Comparison of ENCODE assay signal across 8 cellular contexts in the genomic region with DNA sequence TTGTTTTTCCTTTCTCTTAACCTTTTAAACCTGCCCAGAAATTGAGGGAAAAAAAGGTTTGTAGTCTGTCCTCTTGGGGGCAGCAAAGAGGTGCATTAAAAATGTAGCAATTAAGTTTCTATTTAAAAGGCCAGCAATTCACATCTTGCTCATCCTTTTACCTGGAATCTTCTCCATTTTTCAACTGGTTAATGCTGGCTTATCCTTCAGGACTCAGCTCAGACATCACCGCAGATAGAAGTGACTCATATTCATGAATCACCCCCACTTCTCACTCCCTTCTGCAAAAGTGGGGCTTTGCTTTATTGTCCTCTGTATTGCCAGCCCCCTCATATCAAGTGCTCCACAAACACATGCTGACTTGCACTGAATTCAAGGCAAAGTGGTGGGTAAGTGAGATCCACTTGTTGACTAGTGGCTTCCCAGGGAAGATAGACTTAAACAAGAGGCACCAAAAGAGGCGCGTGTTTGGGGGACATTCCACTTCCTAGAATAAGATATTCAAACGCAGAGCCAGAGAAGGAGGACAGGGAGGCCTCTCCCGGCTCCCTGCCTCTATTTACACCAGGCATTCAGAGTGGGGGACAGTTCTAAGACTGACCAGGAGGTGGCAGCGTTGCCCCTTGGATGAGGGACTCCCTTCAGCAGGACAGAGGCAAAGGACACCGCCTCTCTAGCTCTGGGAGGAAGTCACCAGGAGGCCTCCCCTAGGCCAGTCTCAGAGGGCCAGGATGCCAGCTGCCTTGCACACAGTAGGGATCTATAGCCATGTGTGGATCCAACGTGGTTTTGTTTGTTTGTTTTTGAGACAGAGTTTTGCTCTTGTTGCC. TPM values are rescaled to one million over a fixed set of nuclear protein-coding genes. Genes with fewer than 3 reads are reported as not detected.
DNase-seq lines count a peak whose midpoint lies in the region; ATAC-seq, FAIRE-seq and TF ChIP-seq lines count a peak whose summit lies in the region.

No MANE protein-coding gene starts in this region.

- intact Hi-C loops in activated CD4-positive, alpha-beta T cell treated with anti-CD3 and anti-CD28 coated beads, Interleukin-2, amount 10 ng/mL, durations not matched to agents 24 days and 14 days (cut with micrococcal nuclease): loop anchor here (1.0 to 5.0 kb wide), 6 partner anchors 59 to 700 kb away; partner anchors contain the start of gene RNASEL
- intact Hi-C loops in HepG2 (cut with micrococcal nuclease; ENCODE audit: unreplicated experiment): loop anchor here (1.0 to 10.0 kb wide), 6 partner anchors 59 to 362 kb away; no protein-coding TSS in a partner anchor

- CTCF ChIA-PET in HepG2 (lab: Yijun Ruan, JAX; ENCODE audit: low intra/inter-chr PET ratio, low total read pairs): interaction anchor here (0.8 to 2.5 kb wide), 11 partner anchors 58 to 702 kb away, joined by 3 to 51 read pairs (median 4); partner anchors contain the start of gene GLUL

- H3K4me1 ChIP-seq in HepG2 (ENCODE audit: insufficient read depth, low read length): peaks cover 10% of the 10 kb centered on the region

- H3K27ac Mint-ChIP-seq in activated CD4-positive, alpha-beta T cell treated with anti-CD3 and anti-CD28 coated beads, Interleukin-2, amount 10 ng/mL, durations not matched to agents 24 days and 14 days: peak overlapping the region; percentile 66

- no peak overlapping the region for H2AFZ ChIP-seq in HepG2 (ENCODE audit: low read length)

- TF ChIP-seq RAD21 in HepG2 (CRISPR knock-in tag; IDR thresholded peaks at IDR 0.05): peak; percentile 91

- TF ChIP-seq EP300 in HepG2 (IDR thresholded peaks at IDR 0.05; ENCODE audit: low read depth in 2 of 2, low read length in 2 of 2) (no peak), HepG2 (CRISPR knock-in tag; IDR thresholded peaks at IDR 0.05; ENCODE audit: borderline replicate concordance) (no peak)

- H3K4me2 ChIP-seq in HepG2 (ENCODE audit: low read depth, low read length): peak overlapping the region; percentile 76

- no peaks in the 10 kb centered on the region for H3K9me3 Mint-ChIP-seq in activated CD4-positive, alpha-beta T cell treated with anti-CD3 and anti-CD28 coated beads, Interleukin-2, amount 10 ng/mL, durations not matched to agents 24 days and 14 days

- H4K20me1 ChIP-seq in HepG2 (ENCODE audit: insufficient read depth, low read length): no peaks in the 10 kb centered on the region

- H3K4me3 Mint-ChIP-seq in activated CD4-positive, alpha-beta T cell treated with anti-CD3 and anti-CD28 coated beads, Interleukin-2, amount 10 ng/mL, durations not matched to agents 24 days and 14 days: peak overlapping the region; percentile 13

- H3K36me3 Mint-ChIP-seq in activated CD4-positive, alpha-beta T cell treated with anti-CD3 and anti-CD28 coated beads, Interleukin-2, amount 10 ng/mL, durations not matched to agents 24 days and 14 days (ENCODE audit: low read depth): no peaks in the 10 kb centered on the region

- H3K27me3 ChIP-seq in HepG2 (ENCODE audit: control insufficient read depth in 1 of 2, insufficient read depth in 2 of 2, low read length in 2 of 2): peaks cover 2 to 6% of the 10 kb centered on the region in 2 experiments; a peak in 2 of 5 replicates

- no peaks in the 10 kb centered on the region for H3K9me3 ChIP-seq in HepG2 (ENCODE audit: low read length)

- POLR2A ChIA-PET in HepG2 (lab: Yijun Ruan, JAX): interaction anchor here (0.5 to 1.2 kb wide), 5 partner anchors 59 to 312 kb away, joined by 3 to 5 read pairs (median 4); partner anchors contain the start of gene GLUL

- H3K4me1 Mint-ChIP-seq in activated CD4-positive, alpha-beta T cell treated with anti-CD3 and anti-CD28 coated beads, Interleukin-2, amount 10 ng/mL, durations not matched to agents 24 days and 14 days: peaks cover 51% of the 10 kb centered on the region

- TF ChIP-seq CTCF in HepG2 (CRISPR knock-in tag; IDR thresholded peaks at IDR 0.05): peak; percentile 96

- ATAC-seq in HG03280 (IDR thresholded peaks at IDR 0.05; ENCODE audit: unreplicated experiment) (peak; percentile 79), HepG2 (peak; percentile 95)

- peak overlapping the region in 2 of 3 experiments; percentile 6 to 11; a peak in 1 of 6 replicates for H3K4me3 ChIP-seq in HepG2 (replicated peaks in 1 of 3; ENCODE audit: insufficient read depth in 1 of 3, low read depth in 2 of 3, low read length in 3 of 3)

- TF ChIP-seq POLR2A in HepG2 (IDR thresholded peaks at IDR 0.05; ENCODE audit: insufficient read depth in 1 of 2, low read depth in 2 of 2, low read length in 2 of 2): no peak

- in situ Hi-C loops in HepG2 (cut with HindIII; ENCODE audit: extremely low pct_ligation_motif_present, low pct_unique_long_range_greater_than_20kb): loop anchor here (5.0 to 25.0 kb wide), 2 partner anchors 313 to 703 kb away; partner anchors contain the start of gene NPL

- no peak overlapping the region for H3K27ac ChIP-seq in HepG2 (ENCODE audit: extremely low read length, insufficient read depth, low read length)

- no peaks in the 10 kb centered on the region for H3K79me2 ChIP-seq in HepG2 (ENCODE audit: insufficient read depth, low read length)

- BruUV-seq in HepG2 (replicated peaks; lab: Mats Ljungman, UMichigan): no TSS peak

- 18% methylated on average over 7 of the region's 8 CpGs for WGBS in HepG2 (ENCODE audit: low lambda C conversion rate)

- no peaks in the 10 kb centered on the region for H3K27me3 Mint-ChIP-seq in activated CD4-positive, alpha-beta T cell treated with anti-CD3 and anti-CD28 coated beads, Interleukin-2, amount 10 ng/mL, durations not matched to agents 24 days and 14 days

- no peak overlapping the region; the same call in 1 of the 2 replicates for H3K9ac ChIP-seq in HepG2 (ENCODE audit: insufficient read depth, low read depth, low read length)

- H3K36me3 ChIP-seq in HepG2 (replicated peaks in 1 of 2; ENCODE audit: control insufficient read depth in 1 of 2, insufficient read depth in 2 of 2, low read length in 2 of 2): no peaks in the 10 kb centered on the region

- FAIRE-seq in HepG2 (lab: Jason Lieb, UNC): peak; percentile 74

- peak; percentile 90 for DNase-seq in SIG-M5 treated with dmso at 0.1 percent for 504 hours (lab: John Stamatoyannopoulos, UW; ENCODE audit: unreplicated experiment)
- no peak for DNase-seq in SIG-M5 (lab: John Stamatoyannopoulos, UW)
- DNase-seq in NCI-H460 (ENCODE audit: extremely low read depth, low read depth): peak; percentile 80
- DNase-seq in activated CD4-positive, alpha-beta T cell treated with anti-CD3 and anti-CD28 coated beads, Interleukin-2, amount 10 ng/mL, durations not matched to agents 24 days and 14 days: peak; percentile 95
- peak; percentile 82 for DNase-seq in dedifferentiated amniotic fluid mesenchymal stem cell (ENCODE audit: extremely low spot score)
- peak; percentile 78 for DNase-seq in HepG2 (ENCODE audit: low spot score)
- peak; percentile 42 to 68 (median 50) for DNase-seq in stimulated activated CD4-positive, alpha-beta T cell treated with anti-CD3 and anti-CD28 coated beads, TNF-alpha, amount 100 ng/mL, for 1 hour (ENCODE audit: low read depth in 3 of 3, low spot score in 1 of 3)

TF ChIP-seq in HepG2, 621 proteins besides CTCF, POLR2A, EP300 and RAD21 (continues in another document):
- 0 out of 2 replicates have a peak, but pooled peaks have one; percentile 28 for TF ChIP-seq HES4 (CRISPR knock-in tag; IDR thresholded peaks at IDR 0.05; ENCODE audit: borderline replicate concordance)
- peak; percentile 28; the same call in 1 of the 2 replicates for TF ChIP-seq FOSL2 (CRISPR knock-in tag; IDR thresholded peaks at IDR 0.05)
- TF ChIP-seq SAP130 (CRISPR knock-in tag; IDR thresholded peaks at IDR 0.05; ENCODE audit: low read depth): no peak
- TF ChIP-seq MYNN (CRISPR knock-in tag; IDR thresholded peaks at IDR 0.05; ENCODE audit: low read depth): no peak
- TF ChIP-seq KDM5B (CRISPR knock-in tag; IDR thresholded peaks at IDR 0.05; ENCODE audit: borderline replicate concordance): no peak
- TF ChIP-seq RAD51 (IDR thresholded peaks at IDR 0.05; ENCODE audit: borderline replicate concordance): no peak

RNA-seq across cellular contexts. Expression of gene ZNF648, which starts 23.2 kb away (rescaled TPM):
- not detected in 2 replicates for total RNA-seq in NCI-H460 (2014; rRNA removed; shearing (Covaris generic))
- polyA plus RNA-seq in NCI-H460 (2014; cell fraction: nucleus; rRNA removed): not detected in 2 replicates
- total RNA-seq in activated CD4-positive, alpha-beta T cell treated with anti-CD3 and anti-CD28 coated beads, Interleukin-2, amount 10 ng/mL, durations not matched to agents 24 days and 14 days: not detected in 2 replicates
- 0.13 and 0.14 TPM in 2 replicates for total RNA-seq in HepG2 (2016; rRNA removed; fragmentation: Illumina TruSeq; extraction: Trizol)
- not detected in 2 replicates for total RNA-seq in HepG2 (2016; cell fraction: cytosol; rRNA removed; fragmentation: Illumina TruSeq; extraction: Trizol; ENCODE audit: low read depth)
- 0.13 and 0.19 TPM in 2 replicates for total RNA-seq in HepG2 (2016; cell fraction: insoluble cytoplasmic fraction; rRNA removed; fragmentation: Illumina TruSeq; extraction: Trizol)
- total RNA-seq in HepG2 (2016; cell fraction: membrane; rRNA removed; fragmentation: Illumina TruSeq; extraction: Trizol): 0.03 TPM in 1 of 2 replicates, not detected in the other
- 0.34 and 0.41 TPM in 2 replicates for total RNA-seq in HepG2 (2016; cell fraction: nucleus; rRNA removed; fragmentation: Illumina TruSeq; extraction: Trizol)
- polyA plus RNA-seq in HepG2 (2011; rRNA removed): 0.37 and 0.43 TPM in 2 replicates
- 0.17 and 0.25 TPM in 2 replicates for polyA plus RNA-seq in HepG2 (2011; cell fraction: cytosol; rRNA removed)
- polyA plus RNA-seq in HepG2 (2011; cell fraction: nucleus; rRNA removed): 1.4 and 1.7 TPM in 2 replicates
- polyA plus RNA-seq in HepG2 (2012): 0.37 and 0.47 TPM in 2 replicates
- not detected in 2 replicates for polyA plus RNA-seq in HepG2 (2016; cell fraction: cytosol; fragmentation: Illumina TruSeq; extraction: Trizol; ENCODE audit: low read depth)
- 0.05 TPM in 1 of 2 replicates, not detected in the other for polyA plus RNA-seq in HepG2 (2016; cell fraction: insoluble cytoplasmic fraction; fragmentation: Illumina TruSeq; extraction: Trizol; ENCODE audit: low read depth)
- polyA plus RNA-seq in HepG2 (2016; cell fraction: membrane; fragmentation: Illumina TruSeq; extraction: Trizol; ENCODE audit: low read depth): not detected in 2 replicates
- 0.32 and 0.33 TPM in 2 replicates for polyA plus RNA-seq in HepG2 (2016; cell fraction: nucleus; fragmentation: Illumina TruSeq; extraction: Trizol; ENCODE audit: insufficient read depth, low read depth)
- polyA minus RNA-seq in HepG2 (2011; rRNA and poly(A)+ RNA removed; ENCODE audit: low replicate concordance): 2.6 TPM in 1 of 2 replicates, not detected in the other
- polyA minus RNA-seq in HepG2 (2011; cell fraction: cytosol; rRNA and poly(A)+ RNA removed): 0.35 and 0.69 TPM in 2 replicates
- 1.9 and 2.0 TPM in 2 replicates for polyA minus RNA-seq in HepG2 (2011; cell fraction: nucleus; rRNA and poly(A)+ RNA removed)
